ENCODE assay signal across 8 cellular contexts in genomic region chr6:44386364-44386928, GRCh38. TPM values are rescaled to one million over a fixed set of nuclear protein-coding genes. Genes with fewer than 3 reads are reported as not detected.
A peak's percentile ranks its signal among the peaks of the same experiment; 100 is the strongest.
DNase-seq lines count a peak whose midpoint lies in the region; ATAC-seq and TF ChIP-seq lines count a peak whose summit lies in the region.

No MANE protein-coding gene starts in this region.

- POLR2A ChIA-PET in WTC11 (lab: Charles Lee) (no interaction called here), GM10248 (lab: Yijun Ruan, JAX) (no interaction called here)

- H3K36me3 Mint-ChIP-seq in WTC11 = peaks cover 10% of the 10 kb centered on the region
- H3K36me3 Mint-ChIP-seq in glutamatergic neuron (ENCODE audit: unreplicated experiment) = no peaks in the 10 kb centered on the region

- H3K9me3 ChIP-seq in gastrocnemius medialis = no peaks in the 10 kb centered on the region

- H3K4me3 ChIP-seq in gastrocnemius medialis = peak overlapping the region; percentile 91 to 100 (median 94)

- H3K27me3 ChIP-seq in gastrocnemius medialis = no peaks in the 10 kb centered on the region

- H3K36me3 ChIP-seq in gastrocnemius medialis = peaks cover 0 to 7% of the 10 kb centered on the region in 2 donors

- H3K4me3 Mint-ChIP-seq in WTC11 (peak overlapping the region; percentile 88), glutamatergic neuron (ENCODE audit: unreplicated experiment) (peak overlapping the region; percentile 97)

- TF ChIP-seq CTCF in WTC11 (IDR thresholded peaks at IDR 0.05) (no peak), glutamatergic neuron (IDR thresholded peaks at IDR 0.05; ENCODE audit: partially characterized antibody, unreplicated experiment) (no peak), gastrocnemius medialis (IDR thresholded peaks at IDR 0.05 in 4 of 5, conservative IDR thresholded peaks at IDR 0.05 in 1 of 5) (no peak), GM10248 (IDR thresholded peaks at IDR 0.05; ENCODE audit: control extremely low read depth, extremely low read depth, low read depth, missing control alignments) (no peak)

- DNase-seq in NCI-H2196 (lab: John Stamatoyannopoulos, UW; ENCODE audit: unreplicated experiment) = peak; percentile 48
- no peak for DNase-seq in NCI-H2196 treated with DMSO at 0.1 percent for 48 hours (lab: John Stamatoyannopoulos, UW; ENCODE audit: unreplicated experiment)
- DNase-seq in WTC11 (ENCODE audit: low spot score) = no peak
- no peak for DNase-seq in glutamatergic neuron
- DNase-seq in gastrocnemius medialis = peak in 1 of 2 donors; percentile 35
- no peak for DNase-seq in GM10248 (ENCODE audit: extremely low spot score)

- H3K27me3 Mint-ChIP-seq in WTC11 (ENCODE audit: low read depth) (no peaks in the 10 kb centered on the region), glutamatergic neuron (ENCODE audit: unreplicated experiment) (peaks cover 3% of the 10 kb centered on the region)

- H3K27ac Mint-ChIP-seq in WTC11 (peak overlapping the region; percentile 99), glutamatergic neuron (ENCODE audit: unreplicated experiment) (peak overlapping the region; percentile 96)

- CTCF ChIA-PET in WTC11 (lab: Charles Lee) (interaction anchor here (1.1 kb wide), 1 partner anchor 116 kb away, joined by 3 read pairs; the partner anchor contains the start of gene TMEM151B), GM10248 (lab: Yijun Ruan, JAX) (interaction anchor here (1.1 to 2.2 kb wide), 4 partner anchors 11 to 119 kb away, joined by 4 to 9 read pairs (median 5); partner anchors contain the start of gene AARS2)

- no peak for TF ChIP-seq POLR2A in gastrocnemius medialis (IDR thresholded peaks at IDR 0.05)

- intact Hi-C loops in gastrocnemius medialis (cut with DNase I; ENCODE audit: low total_unique reads) = no loop called here

- peak overlapping the region; percentile 96 to 99 (median 96) for H3K27ac ChIP-seq in gastrocnemius medialis

- no peak for ATAC-seq in WTC11
- peak in 1 of 2 donors; percentile 10 for ATAC-seq in gastrocnemius medialis
- ATAC-seq in GM21619 (IDR thresholded peaks at IDR 0.05; ENCODE audit: unreplicated experiment) = no peak
- no peak for ATAC-seq in GM18867 (IDR thresholded peaks at IDR 0.05; ENCODE audit: unreplicated experiment)

- H3K4me1 ChIP-seq in gastrocnemius medialis = peaks cover 18 to 24% of the 10 kb centered on the region in 2 donors

- H3K9me3 Mint-ChIP-seq in WTC11 (no peaks in the 10 kb centered on the region), glutamatergic neuron (ENCODE audit: unreplicated experiment) (peaks cover 8% of the 10 kb centered on the region)

- H3K4me1 Mint-ChIP-seq in WTC11 (peaks cover 24% of the 10 kb centered on the region), glutamatergic neuron (ENCODE audit: low read depth, unreplicated experiment) (peaks cover 12% of the 10 kb centered on the region)

- in situ Hi-C loops in gastrocnemius medialis (cut with MboI; ENCODE audit: low sequenced_read_pairs in 4 of 4) = no loop called here

TF ChIP-seq in WTC11, 78 proteins besides CTCF, POLR2A, EP300 and RAD21:
- TF ChIP-seq E2F4 (CRISPR knock-in tag; IDR thresholded peaks at IDR 0.05; ENCODE audit: borderline replicate concordance, low read depth) (no peak), TCF7 (CRISPR knock-in tag; IDR thresholded peaks at IDR 0.05; ENCODE audit: low read depth) (no peak), SOX15 (CRISPR knock-in tag; IDR thresholded peaks at IDR 0.05) (no peak), USF1 (CRISPR knock-in tag; IDR thresholded peaks at IDR 0.05) (no peak), ZNF396 (CRISPR knock-in tag; IDR thresholded peaks at IDR 0.05; ENCODE audit: borderline replicate concordance) (no peak), NFATC4 (CRISPR knock-in tag; IDR thresholded peaks at IDR 0.05) (no peak), GABPB1 (CRISPR knock-in tag; IDR thresholded peaks at IDR 0.05) (no peak), ZMAT4 (CRISPR knock-in tag; IDR thresholded peaks at IDR 0.05) (no peak), PREB (CRISPR knock-in tag; IDR thresholded peaks at IDR 0.05; ENCODE audit: borderline replicate concordance) (no peak), HMGXB4 (CRISPR knock-in tag; IDR thresholded peaks at IDR 0.05) (no peak), JAZF1 (CRISPR knock-in tag; IDR thresholded peaks at IDR 0.05) (no peak)

RNA-seq across cellular contexts. Expression of gene CDC5L, which starts 1.1 kb away (rescaled TPM):
- total RNA-seq in WTC11 (2021) = 23.5 to 24.6 TPM (median 24.0 TPM) in 3 replicates
- 19.6 TPM for total RNA-seq in glutamatergic neuron (ENCODE audit: unreplicated experiment)
- 10 to 100 TPM; 26.3 to 30.3 (median 27.7) TPM for total RNA-seq in gastrocnemius medialis

RNA-seq across cellular contexts. Expression of gene SPATS1, which starts 44.0 kb away (rescaled TPM):
- total RNA-seq in WTC11 (2021) = not detected in 3 replicates
- total RNA-seq in glutamatergic neuron (ENCODE audit: unreplicated experiment) = not detected
- total RNA-seq in gastrocnemius medialis = not detected
